Comparison of ENCODE assay signal across 7 cellular contexts in genomic region chr7:51366930-51367613, GRCh38. TPM values are rescaled to one million over a fixed set of nuclear protein-coding genes. Genes with fewer than 3 reads are reported as not detected.
DNase-seq lines count a peak whose midpoint lies in the region; ATAC-seq and TF ChIP-seq lines count a peak whose summit lies in the region.

No MANE protein-coding gene starts in this region.

- H3K27ac ChIP-seq in neuronal stem cell (replicated peaks; ENCODE audit: low read length), result no peak overlapping the region

- H4K8ac ChIP-seq in neuronal stem cell (ENCODE audit: low read depth, low read length), result no peak overlapping the region

- peak; percentile 13 for DNase-seq in EL
- peak; percentile 5 for DNase-seq in MG63
- DNase-seq in SK-N-DZ (ENCODE audit: low spot score), result peak; percentile 71
- DNase-seq in fibroblast of the aortic adventitia (ENCODE audit: low read depth), result peak; percentile 54
- peak; percentile 54 for DNase-seq in neuronal stem cell (ENCODE audit: low spot score)

- no peak overlapping the region for H3K4ac ChIP-seq in neuronal stem cell (ENCODE audit: low read length)

- no peak overlapping the region for H2BK5ac ChIP-seq in neuronal stem cell (ENCODE audit: low read length)

- no peak overlapping the region for H2BK120ac ChIP-seq in neuronal stem cell (ENCODE audit: low read depth, low read length)

- H3K4me3 ChIP-seq in MG63 (no peak overlapping the region), fibroblast of the aortic adventitia (ENCODE audit: low read depth, low read length) (no peak overlapping the region), neuronal stem cell (ENCODE audit: low read length in 2 of 2) (no peak overlapping the region)

- H3K18ac ChIP-seq in neuronal stem cell (ENCODE audit: low read length), result no peak overlapping the region

- no peak overlapping the region for H3K14ac ChIP-seq in neuronal stem cell (ENCODE audit: low read length)

- no peak overlapping the region for H2BK12ac ChIP-seq in neuronal stem cell (ENCODE audit: low read length)

- no peak overlapping the region for H2BK15ac ChIP-seq in neuronal stem cell (ENCODE audit: low read length)

- no peak overlapping the region for H3K9ac ChIP-seq in neuronal stem cell (ENCODE audit: low read depth, low read length, poor library complexity)

- peak; percentile 86 for ATAC-seq in GM21390 (IDR thresholded peaks at IDR 0.05; ENCODE audit: unreplicated experiment)
- ATAC-seq in HG02938 (IDR thresholded peaks at IDR 0.05; ENCODE audit: unreplicated experiment), result no peak

- no peak overlapping the region for H2AFZ ChIP-seq in neuronal stem cell (ENCODE audit: low read length)

- no peak overlapping the region for H4K91ac ChIP-seq in neuronal stem cell (ENCODE audit: low read depth, low read length, poor library complexity)

- TF ChIP-seq CTCF in fibroblast of the aortic adventitia (IDR thresholded peaks at IDR 0.05; ENCODE audit: insufficient read depth, low read length), result peak; percentile 75

- no peaks in the 10 kb centered on the region for H3K79me1 ChIP-seq in neuronal stem cell (ENCODE audit: low read depth, low read length)

- H3K36me3 ChIP-seq in MG63, result no peaks in the 10 kb centered on the region
- no peaks in the 10 kb centered on the region for H3K36me3 ChIP-seq in neuronal stem cell (replicated peaks in 1 of 2; ENCODE audit: control insufficient read depth in 2 of 2, insufficient read depth in 2 of 2, low read length in 2 of 2)

- H2AK5ac ChIP-seq in neuronal stem cell (ENCODE audit: low read depth, low read length), result no peak overlapping the region

- no peak overlapping the region for H3K4me2 ChIP-seq in neuronal stem cell (ENCODE audit: insufficient read depth, low read length, poor library complexity, severe bottlenecking)

- WGBS in neuronal stem cell (ENCODE audit: extremely low coverage in 2 of 2, insufficient read length in 2 of 2, insufficient replicate concordance in 1 of 2), 2 donors, result no CpG with 5 or more reads among the region's 6 CpGs

- H3K4me1 ChIP-seq in neuronal stem cell (ENCODE audit: control insufficient read depth in 2 of 2, insufficient read depth in 1 of 2, low read depth in 1 of 2, low read length in 2 of 2), result peaks cover 0 to 5% of the 10 kb centered on the region in 2 donors

- no peak overlapping the region for H3K23ac ChIP-seq in neuronal stem cell (ENCODE audit: low read depth, low read length, poor library complexity)

- H3K27me3 ChIP-seq in MG63 (no peaks in the 10 kb centered on the region), neuronal stem cell (ENCODE audit: control insufficient read depth in 3 of 3, insufficient read depth in 3 of 3, low read depth in 1 of 3, low read length in 3 of 3) (no peaks in the 10 kb centered on the region)

- no peaks in the 10 kb centered on the region for H3K9me3 ChIP-seq in MG63
- H3K9me3 ChIP-seq in neuronal stem cell (replicated peaks in 1 of 2; ENCODE audit: control insufficient read depth in 2 of 2, insufficient read depth in 1 of 2, low read depth in 1 of 2, low read length in 2 of 2), result peaks cover 0 to 4% of the 10 kb centered on the region in 2 donors

RNA-seq across cellular contexts. Expression of gene COBL, which starts 50.5 kb away (rescaled TPM):
- total RNA-seq in MG63 (2014; rRNA removed; shearing (Covaris generic); ENCODE audit: low replicate concordance), result 0.03 TPM in 1 of 2 replicates, not detected in the other
- not detected in 2 replicates for polyA plus RNA-seq in SK-N-DZ (2014; cell fraction: cytosol; rRNA removed)
- not detected in 2 replicates for polyA plus RNA-seq in SK-N-DZ (2014; cell fraction: nucleus; rRNA removed)
- not detected in 2 replicates for total RNA-seq in fibroblast of the aortic adventitia (ENCODE audit: low replicate concordance)
- polyA plus RNA-seq in neuronal stem cell (2013, experiment 1 of 2), result 1.5 TPM
- 1.5 TPM for polyA plus RNA-seq in neuronal stem cell (2013, experiment 2 of 2)

Comparison
In these comparisons a context has a peak if more than half of its experiments do, and no peak if none do; other contexts are left out.
1. DNase-seq: peak in every context shown above with its lines; median percentile 71 in SK-N-DZ; 54 in fibroblast of the aortic adventitia; 54 in neuronal stem cell; 13 in EL; 5 in MG63.